Comparison of ENCODE assay signal across 16 cellular contexts in genomic region chr16:67114793-67115192, GRCh38. TPM values are rescaled to one million over a fixed set of nuclear protein-coding genes. Genes with fewer than 3 reads are reported as not detected.
A peak's percentile ranks its signal among the peaks of the same experiment; 100 is the strongest.
DNase-seq lines count a peak whose midpoint lies in the region; ATAC-seq, FAIRE-seq and TF ChIP-seq lines count a peak whose summit lies in the region.
"Had no signal": no experiment of that assay in that cellular context is flagged by ENCODE, and none has a peak within 500 bp of the region (broad histone marks: within the 10 kb centered on the region; RNA-seq: fewer than 3 reads in every experiment).

No MANE protein-coding gene starts in this region.

- 70% methylated on average over 2 of the region's 2 CpGs for whole genome bisulfite sequencing in smooth muscle cell (ENCODE audit: low lambda C conversion rate)

- H3K9me3 Mint-ChIP-seq in astrocyte (ENCODE audit: unreplicated experiment), result no peaks in the 10 kb centered on the region
- H3K9me3 Mint-ChIP-seq: stimulated activated naive B cell treated with anti-CD40 and anti-IgM and Interleukin-4, amounts not matched to agents 10 μg/mL and 1 μg/mL and 100 μg/mL, for 72 hours had no signal

- no peak for FAIRE-seq in astrocyte (lab: Jason Lieb, UNC)
- FAIRE-seq: pancreas had no signal

- POLR2A ChIA-PET in HCT116 (lab: Charles Lee), result no interaction called here

- DNase-seq in HCT116 (ENCODE audit: low read depth, low spot score) (no peak), astrocyte (ENCODE audit: low read depth) (no peak), smooth muscle cell (lab: John Stamatoyannopoulos, UW; ENCODE audit: unreplicated experiment) (no peak), T1000 (lab: John Stamatoyannopoulos, UW) (no peak), left lung (no peak), DMS153 treated with DMSO at 0.1 percent for 48 hours (lab: John Stamatoyannopoulos, UW; ENCODE audit: unreplicated experiment) (no peak)
- DNase-seq: activated CD4-positive, CD25-positive, alpha-beta regulatory T cell; activated gamma-delta T cell; dermis blood vessel endothelial cell; left cardiac atrium; NCI-H2029 treated with DMSO at 0.1 percent for 48 hours; NCI-H774; pancreas; stimulated activated naive B cell treated with anti-CD40 and anti-IgM and Interleukin-4, amounts not matched to agents 10 μg/mL and 1 μg/mL and 100 μg/mL, for 72 hours; uterus had no signal

- H3K27me3 ChIP-seq in HCT116 (ENCODE audit: insufficient read depth, low read length) (no peaks in the 10 kb centered on the region), astrocyte (ENCODE audit: insufficient read depth, low read length) (no peaks in the 10 kb centered on the region), smooth muscle cell (ENCODE audit: low read depth) (no peaks in the 10 kb centered on the region), left lung (no peaks in the 10 kb centered on the region)
- H3K27me3 ChIP-seq: pancreas, uterus had no signal

- peak overlapping the region; percentile 89 for H3K27ac Mint-ChIP-seq in astrocyte (ENCODE audit: unreplicated experiment)
- H3K27ac Mint-ChIP-seq: stimulated activated naive B cell treated with anti-CD40 and anti-IgM and Interleukin-4, amounts not matched to agents 10 μg/mL and 1 μg/mL and 100 μg/mL, for 72 hours had no signal

- H3F3A ChIP-seq in smooth muscle cell (ENCODE audit: low read depth), result peaks cover 11% of the 10 kb centered on the region

- H4K20me1 ChIP-seq in HCT116 (ENCODE audit: insufficient read depth) (no peaks in the 10 kb centered on the region), astrocyte (ENCODE audit: insufficient read depth, low read length) (peaks cover 42% of the 10 kb centered on the region), smooth muscle cell (ENCODE audit: low read depth) (peaks cover 17% of the 10 kb centered on the region)

- H3K27me3 Mint-ChIP-seq in astrocyte (ENCODE audit: low read depth, unreplicated experiment), result no peaks in the 10 kb centered on the region
- H3K27me3 Mint-ChIP-seq: stimulated activated naive B cell treated with anti-CD40 and anti-IgM and Interleukin-4, amounts not matched to agents 10 μg/mL and 1 μg/mL and 100 μg/mL, for 72 hours had no signal

- peaks cover 12% of the 10 kb centered on the region for H3K36me3 Mint-ChIP-seq in astrocyte (ENCODE audit: low read depth, unreplicated experiment)

- TF ChIP-seq RAD21 in HCT116 (IDR thresholded peaks at IDR 0.05; ENCODE audit: low read depth), result no peak

- peak overlapping the region; percentile 34 for H3K9ac ChIP-seq in HCT116 (ENCODE audit: low read length)
- peak overlapping the region; percentile 55 for H3K9ac ChIP-seq in astrocyte (ENCODE audit: low read length)
- H3K9ac ChIP-seq in smooth muscle cell (ENCODE audit: low read depth), result peak overlapping the region; percentile 82

- H3K79me2 ChIP-seq in HCT116 (ENCODE audit: insufficient read depth, low read length) (peaks cover 87% of the 10 kb centered on the region), astrocyte (ENCODE audit: insufficient read depth, low read length) (peaks cover 79% of the 10 kb centered on the region), smooth muscle cell (ENCODE audit: low read depth) (peaks cover 70% of the 10 kb centered on the region)

- no peak overlapping the region for H3K4me3 Mint-ChIP-seq in astrocyte (ENCODE audit: unreplicated experiment)
- H3K4me3 Mint-ChIP-seq: stimulated activated naive B cell treated with anti-CD40 and anti-IgM and Interleukin-4, amounts not matched to agents 10 μg/mL and 1 μg/mL and 100 μg/mL, for 72 hours had no signal

- H3K4me1 ChIP-seq in HCT116 (ENCODE audit: control insufficient read depth in 1 of 2, insufficient read depth in 2 of 2, low read length in 2 of 2), result peaks cover 29 to 58% of the 10 kb centered on the region in 2 experiments
- peaks cover 19% of the 10 kb centered on the region for H3K4me1 ChIP-seq in astrocyte (ENCODE audit: insufficient read depth, low read length)
- peaks cover 16% of the 10 kb centered on the region for H3K4me1 ChIP-seq in smooth muscle cell (ENCODE audit: low read depth)
- peaks cover 12 to 59% of the 10 kb centered on the region in 2 donors for H3K4me1 ChIP-seq in left lung

- TF ChIP-seq CTCF in HCT116 (IDR thresholded peaks at IDR 0.05 in 2 of 3, conservative IDR thresholded peaks at IDR 0.05 in 1 of 3; ENCODE audit: borderline replicate concordance in 1 of 3, insufficient read depth in 1 of 3, low read depth in 2 of 3, low read length in 2 of 3) (no peak), astrocyte (IDR thresholded peaks at IDR 0.05; ENCODE audit: insufficient read depth, low read depth, low read length) (no peak), smooth muscle cell (IDR thresholded peaks at IDR 0.05; ENCODE audit: borderline replicate concordance, insufficient read depth, poor library complexity, severe bottlenecking) (no peak), left lung (IDR thresholded peaks at IDR 0.05) (no peak)

- H3K4me1 Mint-ChIP-seq in astrocyte (ENCODE audit: low read depth, unreplicated experiment), result peaks cover 31% of the 10 kb centered on the region

- RAD21 ChIA-PET in HCT116 (lab: Charles Lee; ENCODE audit: low non-redundant PET in 1 of 2, low total read pairs in 2 of 2, uncharacterized antibody in 2 of 2, unreplicated experiment in 2 of 2), result no interaction called here

- H3K27ac ChIP-seq in HCT116 (ENCODE audit: low read depth, low read length), result no peak overlapping the region
- peak overlapping the region; percentile 80 for H3K27ac ChIP-seq in astrocyte (ENCODE audit: low read depth, low read length)
- H3K27ac ChIP-seq in smooth muscle cell (ENCODE audit: low read depth), result peak overlapping the region; percentile 96
- H3K27ac ChIP-seq in left lung, result no peak overlapping the region
- H3K27ac ChIP-seq: C4-2B, pancreas, uterus had no signal

- H3K4me3 ChIP-seq in HCT116 (replicated peaks in 1 of 2; ENCODE audit: low read depth in 1 of 2, low read length in 2 of 2) (no peak overlapping the region), astrocyte (ENCODE audit: insufficient read depth, low read depth, low read length) (no peak overlapping the region), smooth muscle cell (no peak overlapping the region), left lung (no peak overlapping the region)
- H3K4me3 ChIP-seq: pancreas, uterus had no signal

- intact Hi-C loops in HCT116 (cut with micrococcal nuclease) (no loop called here), left lung (cut with DNase I) (no loop called here)

- peaks cover 0 to 2% of the 10 kb centered on the region in 2 experiments; a peak in 2 of 4 replicates for H3K36me3 ChIP-seq in HCT116 (ENCODE audit: control insufficient read depth in 1 of 2, insufficient read depth in 2 of 2, low read length in 2 of 2)
- no peaks in the 10 kb centered on the region for H3K36me3 ChIP-seq in astrocyte (ENCODE audit: insufficient read depth, low read length)
- no peaks in the 10 kb centered on the region for H3K36me3 ChIP-seq in smooth muscle cell (ENCODE audit: low read depth)
- H3K36me3 ChIP-seq in left lung, result peaks cover 0 to 6% of the 10 kb centered on the region in 2 donors
- H3K36me3 ChIP-seq: pancreas, uterus had no signal

- H3K9me3 ChIP-seq in HCT116 (ENCODE audit: control insufficient read depth in 1 of 2, insufficient read depth in 1 of 2, low read depth in 1 of 2, low read length in 2 of 2) (no peaks in the 10 kb centered on the region), astrocyte (ENCODE audit: insufficient read depth, low read depth, low read length) (no peaks in the 10 kb centered on the region), smooth muscle cell (replicated peaks; ENCODE audit: low read depth) (no peaks in the 10 kb centered on the region), left lung (no peaks in the 10 kb centered on the region)
- H3K9me3 ChIP-seq: pancreas, uterus had no signal

- H2AFZ ChIP-seq in HCT116 (ENCODE audit: low read depth, low read length, poor library complexity, severe bottlenecking) (no peak overlapping the region), astrocyte (ENCODE audit: low read depth, low read length) (no peak overlapping the region), smooth muscle cell (ENCODE audit: low read depth) (no peak overlapping the region)

- H3K9me2 ChIP-seq in HCT116 (ENCODE audit: insufficient read depth), result no peaks in the 10 kb centered on the region

- no peak for ATAC-seq in HCT116
- ATAC-seq in left lung, result no peak
- ATAC-seq: left cardiac atrium; pancreas; stimulated activated naive B cell treated with anti-CD40 and anti-IgM and Interleukin-4, amounts not matched to agents 10 μg/mL and 1 μg/mL and 100 μg/mL, for 72 hours had no signal

- no TSS peak for BruUV-seq in HCT116 (replicated peaks; lab: Mats Ljungman, UMichigan)

- CTCF ChIA-PET in HCT116 (lab: Charles Lee), result no interaction called here

- H3K4me2 ChIP-seq in HCT116 (ENCODE audit: low read length), result peak overlapping the region; percentile 74
- peak overlapping the region; percentile 66 for H3K4me2 ChIP-seq in astrocyte (ENCODE audit: low read length)
- peak overlapping the region; percentile 48 for H3K4me2 ChIP-seq in smooth muscle cell

- TF ChIP-seq POLR2A in HCT116 (IDR thresholded peaks at IDR 0.05; ENCODE audit: borderline replicate concordance, extremely low read depth, insufficient read depth, insufficient read length), result no peak

TF ChIP-seq in HCT116, 20 proteins besides CTCF, POLR2A, EP300 and RAD21 (continues in another document):
- TF ChIP-seq MAX (IDR thresholded peaks at IDR 0.05), result no peak

RNA-seq across cellular contexts. Expression of gene PHAF1, which starts 5.1 kb away (rescaled TPM):
- total RNA-seq in HCT116 (2021; ENCODE audit: unreplicated experiment), result 19.2 TPM
- 17.3 and 19.0 TPM in 2 replicates for polyA plus RNA-seq in HCT116 (2012)
- 16.1 and 17.1 TPM in 2 replicates for total RNA-seq in astrocyte
- total RNA-seq in smooth muscle cell, result 15.5 and 30.2 TPM in 2 replicates
- 15.5 and 24.5 TPM in 2 replicates for polyA plus RNA-seq in smooth muscle cell
- total RNA-seq in left lung, result 10 to 100 TPM; 12.3 to 21.7 TPM

RNA-seq across cellular contexts. Expression of gene B3GNT9, which starts 36.0 kb away (rescaled TPM):
- total RNA-seq in HCT116 (2021; ENCODE audit: unreplicated experiment) (3.8 TPM), astrocyte (7.6 and 9.4 TPM in 2 replicates), smooth muscle cell (29.9 and 30.7 TPM in 2 replicates), left lung (10 to 100 TPM; 18.6 to 29.4 TPM)
- polyA plus RNA-seq in HCT116 (2012), result 2.5 and 2.7 TPM in 2 replicates
- polyA plus RNA-seq in smooth muscle cell, result 35.5 and 39.3 TPM in 2 replicates

RNA-seq across cellular contexts. Expression of gene TRADD, which starts 44.9 kb away (rescaled TPM):
- total RNA-seq in HCT116 (2021; ENCODE audit: unreplicated experiment) (20.5 TPM), astrocyte (10.1 and 11.0 TPM in 2 replicates), smooth muscle cell (11.8 and 12.5 TPM in 2 replicates), left lung (10 to 100 TPM; 25.1 to 25.5 TPM)
- 13.6 and 16.4 TPM in 2 replicates for polyA plus RNA-seq in HCT116 (2012)
- polyA plus RNA-seq in smooth muscle cell, result 27.2 and 35.4 TPM in 2 replicates

RNA-seq across cellular contexts. Expression of gene FBXL8, which starts 45.0 kb away (rescaled TPM):
- total RNA-seq in HCT116 (2021; ENCODE audit: unreplicated experiment) (27.8 TPM), astrocyte (5.6 and 6.8 TPM in 2 replicates), smooth muscle cell (1.9 and 7.7 TPM in 2 replicates), left lung (10 to 100 TPM; 22.1 to 22.9 TPM)
- polyA plus RNA-seq in HCT116 (2012), result 20.5 and 21.6 TPM in 2 replicates
- 12.0 and 13.5 TPM in 2 replicates for polyA plus RNA-seq in smooth muscle cell

RNA-seq across cellular contexts. Expression of gene HSF4, which starts 49.8 kb away (rescaled TPM):
- total RNA-seq in HCT116 (2021; ENCODE audit: unreplicated experiment) (46.6 TPM), astrocyte (4.4 and 4.5 TPM in 2 replicates), smooth muscle cell (2.9 and 6.1 TPM in 2 replicates), left lung (10 to 100 TPM; 28.1 to 38.2 TPM)
- 32.7 and 36.2 TPM in 2 replicates for polyA plus RNA-seq in HCT116 (2012)
- 2.9 and 3.9 TPM in 2 replicates for polyA plus RNA-seq in smooth muscle cell

Comparison
In these comparisons a context has a peak if more than half of its experiments do, and no peak if none do; other contexts are left out.
1. H3K27ac ChIP-seq: peak in astrocyte (single experiment) and smooth muscle cell (single experiment); none in HCT116 (single experiment) and left lung (0 of 2).
2. Peak in every context shown above with its lines, with median percentiles within 50 percentile points of each other: H3K4me2 ChIP-seq and H3K9ac ChIP-seq.